Comparison of ENCODE assay signal across 19 cellular contexts in the genomic region with DNA sequence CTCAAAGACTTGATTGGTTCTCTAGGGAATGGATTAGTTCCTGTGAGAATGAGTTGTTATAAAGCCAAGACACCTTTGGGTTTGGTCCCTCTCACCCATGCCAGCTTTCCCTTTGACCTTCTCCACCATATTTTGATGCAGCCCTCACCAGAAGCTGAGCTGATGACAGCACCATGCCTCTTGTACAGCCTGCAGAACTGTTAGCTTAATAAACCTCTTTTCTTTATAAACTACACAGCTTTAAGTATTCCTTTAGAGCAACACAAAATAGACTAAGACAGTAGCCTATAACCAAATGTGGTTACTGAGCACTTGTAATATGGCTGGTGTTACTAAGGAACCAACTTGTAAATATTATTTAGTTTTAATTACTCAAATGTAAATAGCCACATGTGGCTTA. TPM values are rescaled to one million over a fixed set of nuclear protein-coding genes. Genes with fewer than 3 reads are reported as not detected.
DNase-seq lines count a peak whose midpoint lies in the region; ATAC-seq, FAIRE-seq and TF ChIP-seq lines count a peak whose summit lies in the region.
"Had no signal": no experiment of that assay in that cellular context is flagged by ENCODE, and none has a peak within 500 bp of the region (broad histone marks: within the 10 kb centered on the region; RNA-seq: fewer than 3 reads in every experiment).

No MANE protein-coding gene starts in this region.

- no peak overlapping the region for H3K4me3 Mint-ChIP-seq in CD14-positive monocyte
- H3K4me3 Mint-ChIP-seq: B cell; CD4-positive, alpha-beta T cell; CD8-positive, alpha-beta memory T cell had no signal

- H3K9me1 ChIP-seq in keratinocyte (ENCODE audit: control insufficient read depth, extremely low read depth, insufficient read depth, low read length) = no peaks in the 10 kb centered on the region

- H3K9me3 ChIP-seq in keratinocyte (ENCODE audit: control insufficient read depth, low read depth, low read length) (no peaks in the 10 kb centered on the region), hepatocyte (ENCODE audit: low read depth) (no peaks in the 10 kb centered on the region)
- H3K9me3 ChIP-seq: BLaER1 had no signal

- H3K9me3 Mint-ChIP-seq in CD14-positive monocyte = peaks cover 0 to 4% (median 0%) of the 10 kb centered on the region in 7 donors
- H3K9me3 Mint-ChIP-seq: CD4-positive, alpha-beta T cell; CD8-positive, alpha-beta memory T cell had no signal

- H3K36me3 Mint-ChIP-seq in CD14-positive monocyte = peaks cover 15 to 27% of the 10 kb centered on the region in 2 donors

- H3K4me1 ChIP-seq in keratinocyte (ENCODE audit: control insufficient read depth, extremely low read depth, insufficient read depth, low read length) = no peaks in the 10 kb centered on the region
- H3K4me1 ChIP-seq in hepatocyte (ENCODE audit: insufficient read depth) = no peaks in the 10 kb centered on the region
- H3K4me1 ChIP-seq: BLaER1 had no signal

- no peak overlapping the region for H3K9ac ChIP-seq in keratinocyte (ENCODE audit: control insufficient read depth, extremely low read depth, insufficient read depth, low read length)
- H3K9ac ChIP-seq: BLaER1, GM23248 had no signal

- H3K79me2 ChIP-seq in keratinocyte (ENCODE audit: control insufficient read depth, insufficient read depth, low read length) = no peaks in the 10 kb centered on the region
- peaks cover 82% of the 10 kb centered on the region for H3K79me2 ChIP-seq in hepatocyte

- no peaks in the 10 kb centered on the region for H4K20me1 ChIP-seq in keratinocyte (ENCODE audit: control insufficient read depth, extremely low read depth, insufficient read depth, low read length)
- peaks cover 3% of the 10 kb centered on the region for H4K20me1 ChIP-seq in hepatocyte (ENCODE audit: insufficient read depth, poor library complexity, severe bottlenecking)
- H4K20me1 ChIP-seq: BLaER1 had no signal

- peaks cover 50% of the 10 kb centered on the region for H3K4me1 Mint-ChIP-seq in CD14-positive monocyte
- H3K4me1 Mint-ChIP-seq: B cell; CD8-positive, alpha-beta memory T cell had no signal

- no peak overlapping the region for H3K4me3 ChIP-seq in keratinocyte (ENCODE audit: control insufficient read depth in 2 of 3, extremely low read depth in 1 of 3, insufficient read depth in 2 of 3, low read depth in 1 of 3, low read length in 3 of 3)
- no peak overlapping the region for H3K4me3 ChIP-seq in hepatocyte
- H3K4me3 ChIP-seq: BLaER1, GM23248 had no signal

- FAIRE-seq in HTR-8/SVneo (lab: Jason Lieb, UNC) (peak; percentile 13), keratinocyte (lab: Jason Lieb, UNC) (peak; percentile 23)
- FAIRE-seq: A204.1 had no signal

- H2AFZ ChIP-seq in keratinocyte (ENCODE audit: control insufficient read depth, low read length) = no peak overlapping the region
- H2AFZ ChIP-seq in hepatocyte = no peak overlapping the region
- H2AFZ ChIP-seq: GM23248 had no signal

- DNase-seq in CD14-positive monocyte (ENCODE audit: low spot score) (no peak), HTR-8/SVneo (ENCODE audit: insufficient read length, low spot score) (no peak), keratinocyte (ENCODE audit: low read depth, low spot score) (no peak), left ventricle myocardium superior (no peak), COR-L47 (lab: John Stamatoyannopoulos, UW) (no peak), hepatocyte (ENCODE audit: low spot score) (no peak)
- DNase-seq: Calu3; CD4-positive, alpha-beta T cell; CD8-positive, alpha-beta memory T cell; DMS153; DND-41; H7; HCEC 1CT had no signal

- H3K27ac Mint-ChIP-seq in CD14-positive monocyte = peak overlapping the region; percentile 20 to 89 (median 86)
- H3K27ac Mint-ChIP-seq: B cell; CD4-positive, alpha-beta T cell; CD8-positive, alpha-beta memory T cell had no signal

- no peaks in the 10 kb centered on the region for H3K36me3 ChIP-seq in keratinocyte (ENCODE audit: control insufficient read depth in 2 of 2, extremely low read depth in 1 of 2, insufficient read depth in 2 of 2, low read length in 2 of 2)
- no peaks in the 10 kb centered on the region for H3K36me3 ChIP-seq in hepatocyte (replicated peaks; ENCODE audit: insufficient read depth, low read depth)

- dilution Hi-C loops in keratinocyte (cut with MboI; ENCODE audit: extremely low pct_ligation_motif_present, low sequenced_read_pairs) = no loop called here

- H3K27ac ChIP-seq in keratinocyte (ENCODE audit: control insufficient read depth, insufficient read depth, low read length) (no peak overlapping the region), hepatocyte (no peak overlapping the region)
- H3K27ac ChIP-seq: 22Rv1, BLaER1, C4-2B had no signal

- intact Hi-C loops in CD14-positive monocyte (cut with micrococcal nuclease) (no loop called here), left ventricle myocardium superior (cut with micrococcal nuclease) (no loop called here)

- no peak for TF ChIP-seq CTCF in CD14-positive monocyte (IDR thresholded peaks at IDR 0.05)
- TF ChIP-seq CTCF in keratinocyte (optimal IDR thresholded peaks at IDR 0.05 in 1 of 3, IDR thresholded peaks at IDR 0.05 in 1 of 3, conservative IDR thresholded peaks at IDR 0.05 in 1 of 3; ENCODE audit: extremely low read depth in 1 of 3, insufficient read depth in 2 of 3, low read length in 3 of 3) = no peak
- TF ChIP-seq CTCF in hepatocyte (IDR thresholded peaks at IDR 0.05; ENCODE audit: poor library complexity) = no peak

- H3K9me2 ChIP-seq in hepatocyte (replicated peaks; ENCODE audit: insufficient read depth) = no peaks in the 10 kb centered on the region

- H3K4me2 ChIP-seq in keratinocyte (ENCODE audit: control insufficient read depth, extremely low read depth, insufficient read depth, low read depth, low read length) (no peak overlapping the region), hepatocyte (no peak overlapping the region)
- H3K4me2 ChIP-seq: BLaER1 had no signal

- no peaks in the 10 kb centered on the region for H3K27me3 ChIP-seq in keratinocyte (ENCODE audit: control insufficient read depth, extremely low read depth, insufficient read depth, low read length)
- H3K27me3 ChIP-seq in hepatocyte = no peaks in the 10 kb centered on the region
- H3K27me3 ChIP-seq: BLaER1 had no signal

- ATAC-seq in left ventricle myocardium superior = no peak

- no peaks in the 10 kb centered on the region for H3K27me3 Mint-ChIP-seq in CD14-positive monocyte (ENCODE audit: low read depth in 3 of 3)
- H3K27me3 Mint-ChIP-seq: B cell; CD4-positive, alpha-beta T cell had no signal

RNA-seq across cellular contexts. Expression of gene BAZ2B, which starts 55.1 kb away (rescaled TPM):
- polyA plus RNA-seq in CD14-positive monocyte = 10 to 100 TPM; 12.9 to 34.2 TPM
- 25.1 to 31.3 TPM (median 27.0 TPM) in 3 replicates for polyA plus RNA-seq in keratinocyte
- polyA plus RNA-seq in keratinocyte (2011; ENCODE audit: low read depth) = 107 TPM
- polyA plus RNA-seq in keratinocyte (2011; cell fraction: cytosol; rRNA removed) = 11.0 and 17.6 TPM in 2 replicates
- polyA plus RNA-seq in keratinocyte (2011; cell fraction: nucleus; rRNA removed) = 51.9 and 64.4 TPM in 2 replicates
- polyA plus RNA-seq in keratinocyte (2012; ENCODE audit: low replicate concordance) = 23.6 and 33.9 TPM in 2 replicates
- 33.1 to 121 TPM (median 114 TPM) in 3 replicates for polyA minus RNA-seq in keratinocyte
- 16.5 TPM for polyA minus RNA-seq in keratinocyte (2011; cell fraction: cytosol; rRNA and poly(A)+ RNA removed)
- 70.9 and 159 TPM in 2 replicates for polyA minus RNA-seq in keratinocyte (2011; cell fraction: nucleus; rRNA and poly(A)+ RNA removed)
- total RNA-seq in left ventricle myocardium superior = 38.6 TPM
- total RNA-seq in hepatocyte = 83.3 and 115 TPM in 2 replicates
- polyA plus RNA-seq in hepatocyte = 40.7 and 52.1 TPM in 2 replicates
